ENCODE assay signal across 6 cellular contexts in the genomic region with DNA sequence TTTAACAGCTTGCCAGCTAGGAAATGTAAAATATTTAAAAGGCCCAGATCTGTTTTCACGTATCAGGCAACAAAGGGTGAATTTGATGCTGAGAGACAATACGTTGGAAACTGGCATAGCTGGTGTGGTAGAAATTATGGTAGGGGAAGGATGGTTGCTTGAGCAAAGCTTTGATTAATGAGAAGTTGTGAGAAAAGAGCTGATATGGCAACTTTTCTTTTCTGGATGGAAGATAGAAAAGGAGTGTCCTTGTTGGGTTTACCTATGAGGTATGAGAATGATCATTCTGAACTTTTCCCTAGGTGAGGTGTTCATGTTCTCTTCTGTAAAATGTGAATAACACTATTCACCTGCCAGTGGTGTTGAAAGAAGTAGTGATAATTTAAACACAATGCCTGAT.
"Had no signal": no experiment of that assay in that cellular context is flagged by ENCODE, and none has a peak within 500 bp of the region (broad histone marks: within the 10 kb centered on the region; RNA-seq: fewer than 3 reads in every experiment).

No MANE protein-coding gene starts in this region.

- H3K9ac ChIP-seq: KMS-11 had no signal

- H3K4me1 Mint-ChIP-seq: IgD-negative memory B cell had no signal

- H3K4me2 ChIP-seq: KMS-11 had no signal

- H3K27ac Mint-ChIP-seq: IgD-negative memory B cell had no signal

- H3K27ac ChIP-seq: HL-60, KMS-11 had no signal

- FAIRE-seq: HTR-8/SVneo had no signal

- DNase-seq: KBM-7, KG1 had no signal
